Comparison of ENCODE assay signal across 17 cellular contexts in the genomic region with DNA sequence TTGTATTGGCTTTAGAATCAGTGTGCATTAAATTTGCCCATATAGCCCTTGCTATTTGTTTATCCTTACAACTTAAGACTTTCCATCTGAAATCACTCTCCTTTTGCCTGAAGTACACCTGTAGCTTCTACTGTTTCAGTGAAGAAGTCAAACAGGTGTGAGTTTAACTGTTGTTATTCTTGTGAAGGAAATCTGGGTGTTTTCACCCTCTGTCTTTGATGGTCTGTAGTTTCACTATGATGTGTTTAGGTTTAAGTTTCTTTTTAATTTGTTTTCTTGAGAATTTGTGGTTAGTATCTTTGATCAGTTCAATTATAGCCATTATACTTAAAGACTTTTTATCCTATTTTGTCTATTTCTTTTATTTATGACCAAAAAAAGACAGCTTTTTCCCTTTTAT.
DNase-seq lines count a peak whose midpoint lies in the region; ATAC-seq and FAIRE-seq lines count a peak whose summit lies in the region.
"Had no signal": no experiment of that assay in that cellular context is flagged by ENCODE, and none has a peak within 500 bp of the region (broad histone marks: within the 10 kb centered on the region; RNA-seq: fewer than 3 reads in every experiment).

No MANE protein-coding gene starts in this region.

- no peak overlapping the region for H3K4me3 ChIP-seq in naive thymus-derived CD4-positive, alpha-beta T cell (ENCODE audit: low read length)
- H3K4me3 ChIP-seq in small intestine (ENCODE audit: low read depth in 1 of 2, low read length in 2 of 2): no peak overlapping the region

- H3K36me3 ChIP-seq in naive thymus-derived CD4-positive, alpha-beta T cell (ENCODE audit: control insufficient read depth in 2 of 3, insufficient read depth in 3 of 3, low read length in 3 of 3): no peaks in the 10 kb centered on the region
- H3K36me3 ChIP-seq in small intestine (ENCODE audit: control insufficient read depth in 2 of 2, insufficient read depth in 2 of 2, low read length in 2 of 2): no peaks in the 10 kb centered on the region

- H3K9me3 ChIP-seq in naive thymus-derived CD4-positive, alpha-beta T cell (ENCODE audit: control insufficient read depth in 2 of 3, low read length in 3 of 3): no peaks in the 10 kb centered on the region
- H3K9me3 ChIP-seq in small intestine (ENCODE audit: control insufficient read depth, low read depth): no peaks in the 10 kb centered on the region
- H3K9me3 ChIP-seq: SK-N-SH had no signal

- H3K4me1 ChIP-seq in naive thymus-derived CD4-positive, alpha-beta T cell (ENCODE audit: control insufficient read depth in 2 of 2, insufficient read depth in 2 of 2, low read length in 2 of 2): no peaks in the 10 kb centered on the region
- H3K4me1 ChIP-seq in small intestine (ENCODE audit: control insufficient read depth in 2 of 2, insufficient read depth in 1 of 2, low read depth in 1 of 2, low read length in 1 of 2): no peaks in the 10 kb centered on the region

- peaks cover 11% of the 10 kb centered on the region for H3K36me3 Mint-ChIP-seq in activated CD8-positive, alpha-beta memory T cell treated with anti-CD3 and anti-CD28 coated beads, Interleukin-2, amount 10 ng/mL, durations not matched to agents 7 days and 5 days
- H3K36me3 Mint-ChIP-seq in naive thymus-derived CD4-positive, alpha-beta T cell: peaks cover 0 to 10% (median 5%) of the 10 kb centered on the region in 5 donors
- H3K36me3 Mint-ChIP-seq: WTC11 had no signal

- no peaks in the 10 kb centered on the region for H3K27me3 Mint-ChIP-seq in activated CD8-positive, alpha-beta memory T cell treated with anti-CD3 and anti-CD28 coated beads, Interleukin-2, amount 10 ng/mL, durations not matched to agents 7 days and 5 days
- no peaks in the 10 kb centered on the region for H3K27me3 Mint-ChIP-seq in naive thymus-derived CD4-positive, alpha-beta T cell

- no peak for FAIRE-seq in small intestine (lab: Jason Lieb, UNC)
- FAIRE-seq: HepG2, kidney had no signal

- intact Hi-C loops in naive thymus-derived CD4-positive, alpha-beta T cell (cut with micrococcal nuclease): loop anchor here (2.0 to 5.0 kb wide), 2 partner anchors 14 to 135 kb away; no protein-coding TSS in a partner anchor

- H3K27me3 ChIP-seq in naive thymus-derived CD4-positive, alpha-beta T cell (ENCODE audit: control insufficient read depth in 2 of 2, insufficient read depth in 2 of 2, low read length in 2 of 2): no peaks in the 10 kb centered on the region
- H3K27me3 ChIP-seq in small intestine (ENCODE audit: control insufficient read depth in 2 of 2, insufficient read depth in 2 of 2, low read length in 2 of 2): no peaks in the 10 kb centered on the region

- H3K4me1 Mint-ChIP-seq in activated CD8-positive, alpha-beta memory T cell treated with anti-CD3 and anti-CD28 coated beads, Interleukin-2, amount 10 ng/mL, durations not matched to agents 7 days and 5 days: peaks cover 21% of the 10 kb centered on the region
- peaks cover 13 to 37% (median 26%) of the 10 kb centered on the region in 7 donors for H3K4me1 Mint-ChIP-seq in naive thymus-derived CD4-positive, alpha-beta T cell
- H3K4me1 Mint-ChIP-seq: WTC11 had no signal

- H3K27ac Mint-ChIP-seq in activated CD8-positive, alpha-beta memory T cell treated with anti-CD3 and anti-CD28 coated beads, Interleukin-2, amount 10 ng/mL, durations not matched to agents 7 days and 5 days: peak overlapping the region; percentile 56
- H3K27ac Mint-ChIP-seq in naive thymus-derived CD4-positive, alpha-beta T cell: peak overlapping the region in 5 of 9 donors; percentile 4 to 52 (median 48)
- H3K27ac Mint-ChIP-seq: WTC11 had no signal

- peaks cover 2% of the 10 kb centered on the region for H3K9me3 Mint-ChIP-seq in activated CD8-positive, alpha-beta memory T cell treated with anti-CD3 and anti-CD28 coated beads, Interleukin-2, amount 10 ng/mL, durations not matched to agents 7 days and 5 days (ENCODE audit: low read depth)
- H3K9me3 Mint-ChIP-seq in naive thymus-derived CD4-positive, alpha-beta T cell: no peaks in the 10 kb centered on the region
- H3K9me3 Mint-ChIP-seq: WTC11 had no signal

- POLR2A ChIA-PET in naive thymus-derived CD4-positive, alpha-beta T cell (lab: Charles Lee): no interaction called here

- H3K27ac ChIP-seq in naive thymus-derived CD4-positive, alpha-beta T cell (ENCODE audit: low read depth, low read length): no peak overlapping the region
- H3K27ac ChIP-seq in small intestine (ENCODE audit: low read depth in 1 of 2, low read length in 1 of 2): no peak overlapping the region
- H3K27ac ChIP-seq: parathyroid adenoma had no signal

- no peak overlapping the region for H3K4me3 Mint-ChIP-seq in activated CD8-positive, alpha-beta memory T cell treated with anti-CD3 and anti-CD28 coated beads, Interleukin-2, amount 10 ng/mL, durations not matched to agents 7 days and 5 days
- peak overlapping the region in 1 of 10 donors; percentile 23 for H3K4me3 Mint-ChIP-seq in naive thymus-derived CD4-positive, alpha-beta T cell
- H3K4me3 Mint-ChIP-seq: WTC11 had no signal

- no peak for DNase-seq in activated CD8-positive, alpha-beta memory T cell treated with anti-CD3 and anti-CD28 coated beads, Interleukin-2, amount 10 ng/mL, durations not matched to agents 7 days and 5 days
- DNase-seq in activated CD8-positive, alpha-beta memory T cell treated with anti-CD3 and anti-CD28 coated beads for 24 hours: no peak
- no peak for DNase-seq in naive thymus-derived CD4-positive, alpha-beta T cell
- DNase-seq in small intestine (no peak), NCI-H774 (lab: John Stamatoyannopoulos, UW) (no peak), DMS153 (lab: John Stamatoyannopoulos, UW) (no peak)
- DNase-seq: glutamatergic neuron; kidney; NCI-H1048; SK-N-SH; stimulated activated CD4-positive, alpha-beta T cell treated with anti-CD3 and anti-CD28 coated beads, Interleukin-12 subunit alpha, Interleukin-12 subunit beta, amount 100 ng/mL, for 4 hours; substantia nigra had no signal

- peak; percentile 47 for ATAC-seq in activated CD8-positive, alpha-beta memory T cell treated with anti-CD3 and anti-CD28 coated beads, Interleukin-2, amount 10 ng/mL, durations not matched to agents 7 days and 5 days
- ATAC-seq in GM21529 (IDR thresholded peaks at IDR 0.05; ENCODE audit: unreplicated experiment) (peak; percentile 77), HG03280 (IDR thresholded peaks at IDR 0.05; ENCODE audit: unreplicated experiment) (peak; percentile 66)
- ATAC-seq in naive thymus-derived CD4-positive, alpha-beta T cell: no peak
- ATAC-seq: HepG2, WTC11 had no signal

- CTCF ChIA-PET in activated CD8-positive, alpha-beta memory T cell treated with anti-CD3 and anti-CD28 coated beads, Interleukin-2, amount 10 ng/mL, durations not matched to agents 7 days and 5 days (lab: Charles Lee): interaction anchor here (1.0 kb wide), 1 partner anchor 10 kb away, joined by 3 read pairs; no protein-coding TSS in a partner anchor
- CTCF ChIA-PET in naive thymus-derived CD4-positive, alpha-beta T cell (lab: Charles Lee): interaction anchor here (0.9 kb wide), 1 partner anchor 8 kb away, joined by 3 read pairs; no protein-coding TSS in a partner anchor
